In genomic region chr1:217747156-217747769, GRCh38 we compare ENCODE assay signal across 8 cellular contexts.
DNase-seq lines count a peak whose midpoint lies in the region; ATAC-seq and TF ChIP-seq lines count a peak whose summit lies in the region.

No MANE protein-coding gene starts in this region.

- H3K4me3 ChIP-seq in colonic mucosa, result no peak overlapping the region

- no peaks in the 10 kb centered on the region for H3K4me1 ChIP-seq in colonic mucosa

- no peak overlapping the region for H3K27ac ChIP-seq in colonic mucosa

- H3K9me3 ChIP-seq in colonic mucosa, result no peaks in the 10 kb centered on the region

- peak; percentile 71 for ATAC-seq in HG02885 (IDR thresholded peaks at IDR 0.05; ENCODE audit: poor library complexity, unreplicated experiment)
- ATAC-seq in HG03039 (IDR thresholded peaks at IDR 0.05; ENCODE audit: unreplicated experiment), result no peak
- ATAC-seq in Right ventricle myocardium superior (ENCODE audit: poor library complexity), result no peak

- intact Hi-C loops in colonic mucosa (cut with DNase I) (no loop called here), Right ventricle myocardium superior (cut with DNase I) (no loop called here)

- no peaks in the 10 kb centered on the region for H3K27me3 ChIP-seq in colonic mucosa

- DNase-seq in DMS 273 treated with DMSO at 0.1 percent for 48 hours (lab: John Stamatoyannopoulos, UW) (peak; percentile 2), NCI-H774 (lab: John Stamatoyannopoulos, UW) (peak; percentile 33), colonic mucosa (no peak), non-pigmented ciliary epithelial cell (ENCODE audit: low read depth) (peak; percentile 5), cortex of kidney (lab: John Stamatoyannopoulos, UW) (no peak), Right ventricle myocardium superior (no peak)

- TF ChIP-seq CTCF in colonic mucosa (IDR thresholded peaks at IDR 0.05), result peak; percentile 64

- H3K9ac ChIP-seq in colonic mucosa (ENCODE audit: low read depth in 2 of 2, low read length in 2 of 2), result no peak overlapping the region

- H3K36me3 ChIP-seq in colonic mucosa, result no peaks in the 10 kb centered on the region

Comparison
In these comparisons a context has a peak if more than half of its experiments do, and no peak if none do; other contexts are left out.
1. DNase-seq: peak in DMS 273 treated with DMSO at 0.1 percent for 48 hours (single experiment), NCI-H774 (single experiment) and non-pigmented ciliary epithelial cell (single experiment); none in colonic mucosa (single experiment), cortex of kidney (single experiment) and Right ventricle myocardium superior (single experiment).